ENCODE assay signal across 1 cellular context in the genomic region with DNA sequence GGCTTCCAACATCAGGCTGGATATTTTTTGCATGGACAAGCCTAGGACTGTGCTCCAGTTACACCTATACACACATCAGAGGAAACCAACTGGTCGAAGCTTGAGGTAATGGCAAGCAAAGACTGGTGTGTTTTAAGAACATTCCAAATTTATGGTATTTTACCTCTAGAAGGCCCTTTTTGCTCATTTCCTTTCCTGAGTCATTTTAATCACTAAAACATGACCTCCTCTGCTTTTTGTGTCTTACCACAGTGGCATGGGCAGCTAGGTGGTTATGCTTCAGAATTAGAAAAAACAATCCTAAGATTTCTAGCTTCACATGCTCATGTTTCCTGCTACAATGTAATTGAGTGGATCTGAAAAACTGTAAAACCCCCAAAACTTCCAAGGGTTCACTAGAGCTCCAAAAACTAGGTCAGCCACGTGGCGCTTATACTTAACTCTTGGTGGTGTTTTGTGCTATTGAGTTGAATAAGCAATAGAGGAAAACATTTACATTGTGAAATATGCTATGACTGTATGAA.
TF ChIP-seq lines count a peak whose summit lies in the region.

No MANE protein-coding gene starts in this region.

TF ChIP-seq in H1, 55 proteins besides CTCF, POLR2A, EP300 and RAD21:
- TF ChIP-seq TEAD4 (IDR thresholded peaks at IDR 0.05; ENCODE audit: low read depth, low read length) (no peak), NANOG (IDR thresholded peaks at IDR 0.05; ENCODE audit: insufficient read depth, low read depth, low read length, poor library complexity, severe bottlenecking) (no peak), YY1 (IDR thresholded peaks at IDR 0.05; ENCODE audit: low read depth, low read length) (no peak), GABPA (IDR thresholded peaks at IDR 0.05; ENCODE audit: borderline replicate concordance, insufficient read depth, low read length) (no peak), POLR2AphosphoS5 (IDR thresholded peaks at IDR 0.05; ENCODE audit: low read depth, low read length) (no peak), SIX5 (IDR thresholded peaks at IDR 0.05; ENCODE audit: low read depth, low read length) (no peak), HDAC2 (IDR thresholded peaks at IDR 0.05; ENCODE audit: borderline replicate concordance in 1 of 2, low read depth in 2 of 2, low read length in 2 of 2) (no peak), TAF7 (optimal IDR thresholded peaks at IDR 0.05; ENCODE audit: borderline replicate concordance, low read depth, low read length) (no peak)
- TF ChIP-seq, protein P1, sequence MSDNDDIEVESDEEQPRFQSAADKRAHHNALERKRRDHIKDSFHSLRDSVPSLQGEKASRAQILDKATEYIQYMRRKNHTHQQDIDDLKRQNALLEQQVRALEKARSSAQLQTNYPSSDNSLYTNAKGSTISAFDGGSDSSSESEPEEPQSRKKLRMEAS (IDR thresholded peaks at IDR 0.05), result no peak
